ENCODE assay signal across 8 cellular contexts in the genomic region with DNA sequence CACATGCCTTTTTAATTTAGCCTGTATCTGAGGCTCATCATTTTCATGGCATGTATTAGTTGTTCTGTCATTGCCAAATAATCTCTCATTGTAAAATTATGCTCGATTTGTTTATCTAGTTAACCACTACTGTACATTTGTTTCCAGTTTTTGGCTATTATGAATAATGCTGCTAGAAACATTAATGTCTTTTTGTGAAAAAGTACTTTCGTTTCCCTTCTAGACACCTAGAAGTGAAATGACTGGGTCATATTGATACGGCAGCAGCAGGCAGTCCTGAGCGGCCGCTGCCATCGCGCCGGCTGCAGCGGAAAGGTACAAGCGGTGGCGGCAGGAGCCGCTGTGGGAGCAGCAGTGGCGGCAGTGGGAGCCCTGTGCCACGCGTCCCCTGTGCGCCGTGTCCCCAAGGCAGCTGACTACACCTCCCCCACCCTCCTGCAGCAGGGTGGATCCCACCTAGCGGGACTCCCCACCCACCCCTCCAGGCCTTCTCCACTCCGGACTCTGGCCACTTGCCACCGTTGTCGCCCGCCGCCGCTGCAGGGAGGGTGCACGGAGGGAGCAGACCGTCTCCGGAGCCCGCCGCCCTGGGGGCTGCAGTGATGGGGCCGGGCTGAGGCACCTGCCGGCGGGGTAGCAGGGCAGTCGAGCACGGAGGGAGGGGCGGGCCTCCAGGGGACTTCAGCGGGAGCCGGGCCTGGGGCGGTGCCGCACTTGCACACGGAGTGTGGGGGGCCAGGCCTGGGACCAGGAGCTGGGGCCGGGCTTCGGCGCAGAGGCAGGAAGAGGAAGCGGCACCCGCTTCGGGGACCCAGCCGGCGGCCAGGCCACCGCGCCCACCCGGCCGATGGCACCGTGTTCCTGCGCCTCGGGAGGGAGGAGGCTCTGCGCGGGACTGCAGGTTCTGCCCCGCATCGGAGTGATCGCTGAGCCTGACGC.
A peak's percentile ranks its signal among the peaks of the same experiment; 100 is the strongest.
DNase-seq lines count a peak whose midpoint lies in the region; ATAC-seq and TF ChIP-seq lines count a peak whose summit lies in the region.

No MANE protein-coding gene starts in this region.

- peak overlapping the region; percentile 81 for H3K4me2 ChIP-seq in GM23338

- no peaks in the 10 kb centered on the region for H3K9me3 ChIP-seq in gastroesophageal sphincter

- H3K27ac ChIP-seq in GM23338 (ENCODE audit: low read depth) = no peak overlapping the region
- H3K27ac ChIP-seq in gastroesophageal sphincter = no peak overlapping the region

- peak; percentile 56 for DNase-seq in activated CD8-positive, alpha-beta memory T cell treated with anti-CD3 and anti-CD28 coated beads for 24 hours
- DNase-seq in activated CD8-positive, alpha-beta memory T cell treated with anti-CD3 and anti-CD28 coated beads, Interleukin-2, amount 50 U/mL, for 4 hours = no peak
- peak; percentile 78 for DNase-seq in GM23338 (ENCODE audit: low spot score)
- DNase-seq in M059J (ENCODE audit: low read depth) = peak; percentile 65
- DNase-seq in activated CD8-positive, alpha-beta T cell treated with anti-CD3 and anti-CD28 coated beads for 36 hours = peak; percentile 38
- DNase-seq in occipital lobe (lab: John Stamatoyannopoulos, UW) = peak; percentile 42
- no peak for DNase-seq in HK-2 (ENCODE audit: unreplicated experiment)

- peaks cover 6% of the 10 kb centered on the region; the same call in 2 of the 3 replicates for H3K9me3 Mint-ChIP-seq in GM23338
- H3K9me3 Mint-ChIP-seq in activated CD8-positive, alpha-beta T cell treated with anti-CD3 and anti-CD28 coated beads for 36 hours = no peaks in the 10 kb centered on the region

- no peaks in the 10 kb centered on the region; the same call in 2 of the 3 replicates for H3K4me1 Mint-ChIP-seq in GM23338
- peaks cover 4% of the 10 kb centered on the region for H3K4me1 Mint-ChIP-seq in activated CD8-positive, alpha-beta T cell treated with anti-CD3 and anti-CD28 coated beads for 36 hours (ENCODE audit: low read depth)

- H3K4me1 ChIP-seq in GM23338 (ENCODE audit: insufficient read depth) (no peaks in the 10 kb centered on the region), gastroesophageal sphincter (peaks cover 0 to 13% (median 8%) of the 10 kb centered on the region in 3 donors)

- WGBS in gastroesophageal sphincter (ENCODE audit: low coverage in 1 of 2), 2 donors = 0 to 4% methylated on average over 1 to 10 of the region's 61 CpGs

- TF ChIP-seq CTCF in GM23338 (conservative IDR thresholded peaks at IDR 0.05; ENCODE audit: low read depth in 2 of 2) (peak in 1 of 2 experiments; percentile 45; a peak in 2 of 4 replicates), gastroesophageal sphincter (IDR thresholded peaks at IDR 0.05) (no peak)
- TF ChIP-seq CTCF in activated CD8-positive, alpha-beta T cell treated with anti-CD3 and anti-CD28 coated beads for 36 hours (IDR thresholded peaks at IDR 0.05) = no peak

- peaks cover 18% of the 10 kb centered on the region for H3K27me3 Mint-ChIP-seq in GM23338 (ENCODE audit: insufficient read depth, low read depth, poor library complexity)
- peaks cover 42% of the 10 kb centered on the region for H3K27me3 Mint-ChIP-seq in activated CD8-positive, alpha-beta T cell treated with anti-CD3 and anti-CD28 coated beads for 36 hours

- H3K4me3 ChIP-seq in GM23338 (peak overlapping the region; percentile 72), gastroesophageal sphincter (peak overlapping the region; percentile 11 to 47)

- H4K20me1 ChIP-seq in GM23338 (replicated peaks; ENCODE audit: insufficient read depth) = no peaks in the 10 kb centered on the region

- POLR2A ChIA-PET in activated CD8-positive, alpha-beta T cell treated with anti-CD3 and anti-CD28 coated beads for 36 hours (lab: Charles Lee) = no interaction called here

- H3K27me3 ChIP-seq in GM23338 (ENCODE audit: insufficient read depth) (peaks cover 37% of the 10 kb centered on the region), gastroesophageal sphincter (peaks cover 31% of the 10 kb centered on the region)

- H3K9me2 ChIP-seq in GM23338 (ENCODE audit: insufficient read depth) = no peaks in the 10 kb centered on the region

- no peaks in the 10 kb centered on the region for H3F3A ChIP-seq in GM23338 (replicated peaks; ENCODE audit: low read depth)

- intact Hi-C loops in activated CD8-positive, alpha-beta T cell treated with anti-CD3 and anti-CD28 coated beads for 36 hours (cut with micrococcal nuclease) = no loop called here

- no peaks in the 10 kb centered on the region for H3K79me2 ChIP-seq in GM23338 (replicated peaks; ENCODE audit: insufficient read depth)

- ATAC-seq in GM23338 (peak; percentile 91), gastroesophageal sphincter (no peak)
- peak; percentile 77 for ATAC-seq in activated CD8-positive, alpha-beta T cell treated with anti-CD3 and anti-CD28 coated beads for 36 hours

- CTCF ChIA-PET in activated CD8-positive, alpha-beta T cell treated with anti-CD3 and anti-CD28 coated beads for 36 hours (lab: Charles Lee) = no interaction called here

- H2AFZ ChIP-seq in GM23338 = peak overlapping the region; percentile 94

- no peak overlapping the region for H3K27ac Mint-ChIP-seq in GM23338
- H3K27ac Mint-ChIP-seq in activated CD8-positive, alpha-beta T cell treated with anti-CD3 and anti-CD28 coated beads for 36 hours = no peak overlapping the region

- no peaks in the 10 kb centered on the region for H3K36me3 Mint-ChIP-seq in GM23338 (ENCODE audit: low read depth)
- H3K36me3 Mint-ChIP-seq in activated CD8-positive, alpha-beta T cell treated with anti-CD3 and anti-CD28 coated beads for 36 hours (ENCODE audit: low read depth) = no peaks in the 10 kb centered on the region

- no peak for TF ChIP-seq EP300 in gastroesophageal sphincter (IDR thresholded peaks at IDR 0.05)

- TF ChIP-seq POLR2A in gastroesophageal sphincter (IDR thresholded peaks at IDR 0.05) = no peak

- H3K36me3 ChIP-seq in GM23338 (ENCODE audit: insufficient read depth) (no peaks in the 10 kb centered on the region), gastroesophageal sphincter (no peaks in the 10 kb centered on the region)

- peak overlapping the region; percentile 67 for H3K4me3 Mint-ChIP-seq in GM23338
- peak overlapping the region; percentile 25 for H3K4me3 Mint-ChIP-seq in activated CD8-positive, alpha-beta T cell treated with anti-CD3 and anti-CD28 coated beads for 36 hours

TF ChIP-seq in GM23338, 12 proteins besides CTCF, POLR2A, EP300 and RAD21:
- TF ChIP-seq ZNF331 (CRISPR knock-in tag; IDR thresholded peaks at IDR 0.05; ENCODE audit: low read depth) = no peak
- TF ChIP-seq CREB1 (CRISPR knock-in tag; IDR thresholded peaks at IDR 0.05; ENCODE audit: low read depth) = 0 out of 2 replicates have a peak, but pooled peaks have one; percentile 9
TF ChIP-seq in GM23338: peak in this region for 1.

Comparison
In these comparisons a context has a peak if more than half of its experiments do, and no peak if none do; other contexts are left out.
1. DNase-seq: peak in activated CD8-positive, alpha-beta memory T cell treated with anti-CD3 and anti-CD28 coated beads for 24 hours (single experiment), GM23338 (single experiment), M059J (single experiment), activated CD8-positive, alpha-beta T cell treated with anti-CD3 and anti-CD28 coated beads for 36 hours (single experiment) and occipital lobe (single experiment); none in activated CD8-positive, alpha-beta memory T cell treated with anti-CD3 and anti-CD28 coated beads, Interleukin-2, amount 50 U/mL, for 4 hours (single experiment) and HK-2 (single experiment).